In the genomic region with DNA sequence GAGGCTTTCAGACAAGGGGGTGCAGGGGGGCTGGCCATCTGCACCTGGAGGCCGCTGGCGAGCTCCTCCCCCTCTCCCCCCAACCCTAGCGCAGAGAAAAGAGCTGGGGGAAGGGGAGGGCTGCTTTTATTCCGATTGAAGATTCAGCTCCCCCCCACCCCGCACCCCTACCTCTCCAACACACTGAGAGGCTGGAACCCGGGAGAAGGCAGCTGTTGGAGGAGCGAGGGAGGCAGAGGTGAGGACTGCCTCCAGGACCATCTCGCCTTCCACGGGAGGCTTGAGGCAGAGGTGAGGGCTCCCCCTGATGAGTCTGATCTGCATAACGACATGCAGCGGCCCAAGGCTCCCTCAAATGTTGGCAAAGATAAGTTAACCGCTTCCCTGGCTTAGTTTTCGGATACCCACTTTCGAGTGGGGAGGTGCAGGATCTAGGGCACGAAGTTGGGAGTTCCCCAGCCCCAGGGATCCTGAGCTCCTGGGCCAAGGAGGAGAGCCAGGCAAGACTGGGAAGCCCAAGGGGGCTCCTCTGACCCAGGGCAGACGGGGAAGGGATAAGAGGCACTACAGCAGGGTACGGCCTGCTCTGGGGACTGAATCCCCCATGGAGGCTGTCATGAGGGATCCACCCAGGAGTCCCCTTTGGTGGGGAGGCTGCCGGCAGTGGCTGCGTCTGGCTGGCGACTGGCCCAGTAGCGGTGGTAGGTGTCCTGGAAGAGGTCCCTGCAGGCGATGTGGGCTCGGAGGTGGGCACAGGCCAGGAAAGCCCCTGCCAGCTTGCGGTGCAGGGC, we compare ENCODE assay signal across 8 cellular contexts. TPM values are rescaled to one million over a fixed set of nuclear protein-coding genes. Genes with fewer than 3 reads are reported as not detected.
DNase-seq lines count a peak whose midpoint lies in the region; ATAC-seq and TF ChIP-seq lines count a peak whose summit lies in the region.

No MANE protein-coding gene starts in this region.

- peak overlapping the region; percentile 89 for H3K4me3 Mint-ChIP-seq in activated T-cell treated with anti-CD3 and anti-CD28 coated beads, Interleukin-2, amount 50 U/mL, for 4 hours
- peak overlapping the region in 4 of 5 donors; percentile 18 to 56 (median 49) for H3K4me3 Mint-ChIP-seq in immature natural killer cell

- no peak for TF ChIP-seq EP300 in upper lobe of left lung (IDR thresholded peaks at IDR 0.05)

- H3K4me1 ChIP-seq in heart right ventricle: peaks cover 0 to 45% (median 31%) of the 10 kb centered on the region in 9 donors
- peaks cover 17 to 31% (median 23%) of the 10 kb centered on the region in 4 donors for H3K4me1 ChIP-seq in upper lobe of left lung

- peak in 2 of 8 donors; percentile 4 for ATAC-seq in heart right ventricle
- no peak for ATAC-seq in left cardiac atrium
- ATAC-seq in activated T-cell treated with anti-CD3 and anti-CD28 coated beads, Interleukin-2, amount 50 U/mL, for 4 hours: no peak
- ATAC-seq in upper lobe of left lung (ENCODE audit: low FRiP score in 2 of 2): no peak
- no peak for ATAC-seq in GM18861 (IDR thresholded peaks at IDR 0.05; ENCODE audit: unreplicated experiment)

- H3K27me3 ChIP-seq in heart right ventricle (no peaks in the 10 kb centered on the region), upper lobe of left lung (no peaks in the 10 kb centered on the region)

- intact Hi-C loops in heart right ventricle (cut with DNase I): no loop called here
- intact Hi-C loops in left cardiac atrium (cut with DNase I): no loop called here

- H3K4me3 ChIP-seq in heart right ventricle: peak overlapping the region in 8 of 10 donors; percentile 51 to 82 (median 70)
- H3K4me3 ChIP-seq in upper lobe of left lung: peak overlapping the region in 3 of 4 donors; percentile 74 to 83 (median 78)

- H3K36me3 ChIP-seq in heart right ventricle (peaks cover 0 to 44% (median 11%) of the 10 kb centered on the region in 9 donors), upper lobe of left lung (peaks cover 0 to 40% (median 15%) of the 10 kb centered on the region in 4 donors)

- DNase-seq in heart right ventricle (no peak), left cardiac atrium (no peak), immature natural killer cell (no peak), upper lobe of left lung (peak in 1 of 2 donors; percentile 78), Ammon's horn (ENCODE audit: low spot score) (no peak), GM19238 (ENCODE audit: insufficient read length, low spot score) (no peak)
- no peak for DNase-seq in activated T-cell treated with anti-CD3 and anti-CD28 coated beads, Interleukin-2, amount 50 U/mL, for 4 hours

- H3K9me3 ChIP-seq in heart right ventricle: no peaks in the 10 kb centered on the region
- H3K9me3 ChIP-seq in upper lobe of left lung: no peaks in the 10 kb centered on the region

- no peaks in the 10 kb centered on the region for H3K9me3 Mint-ChIP-seq in activated T-cell treated with anti-CD3 and anti-CD28 coated beads, Interleukin-2, amount 50 U/mL, for 4 hours
- no peaks in the 10 kb centered on the region for H3K9me3 Mint-ChIP-seq in immature natural killer cell

- H3K4me1 Mint-ChIP-seq in activated T-cell treated with anti-CD3 and anti-CD28 coated beads, Interleukin-2, amount 50 U/mL, for 4 hours (ENCODE audit: low read depth): peaks cover 4% of the 10 kb centered on the region
- H3K4me1 Mint-ChIP-seq in immature natural killer cell: peaks cover 3 to 5% of the 10 kb centered on the region in 2 donors

- TF ChIP-seq POLR2A in upper lobe of left lung (IDR thresholded peaks at IDR 0.05): no peak

- TF ChIP-seq CTCF in heart right ventricle (IDR thresholded peaks at IDR 0.05) (no peak), upper lobe of left lung (IDR thresholded peaks at IDR 0.05) (no peak)

- H3K27ac ChIP-seq in heart right ventricle (peak overlapping the region in 9 of 10 donors; percentile 83 to 91 (median 87)), upper lobe of left lung (peak overlapping the region; percentile 73 to 93 (median 91))

- no peaks in the 10 kb centered on the region for H3K36me3 Mint-ChIP-seq in activated T-cell treated with anti-CD3 and anti-CD28 coated beads, Interleukin-2, amount 50 U/mL, for 4 hours (ENCODE audit: insufficient read depth)
- no peaks in the 10 kb centered on the region for H3K36me3 Mint-ChIP-seq in immature natural killer cell

- 76 to 78% methylated on average over 23 to 24 of the region's 24 CpGs for WGBS in heart right ventricle, 2 donors
- 72 to 83% methylated on average over 5 to 19 of the region's 24 CpGs for WGBS in upper lobe of left lung, 2 donors

- no peaks in the 10 kb centered on the region for H3K27me3 Mint-ChIP-seq in activated T-cell treated with anti-CD3 and anti-CD28 coated beads, Interleukin-2, amount 50 U/mL, for 4 hours (ENCODE audit: low read depth)
- peaks cover 1 to 3% (median 3%) of the 10 kb centered on the region in 3 donors for H3K27me3 Mint-ChIP-seq in immature natural killer cell (ENCODE audit: low read depth in 3 of 3)

- H3K27ac Mint-ChIP-seq in immature natural killer cell: peak overlapping the region in 5 of 6 donors; percentile 25 to 93 (median 40)

RNA-seq across cellular contexts. Expression of gene NUMBL, which starts 1.2 kb away (rescaled TPM):
- total RNA-seq in heart right ventricle (10 to 100 TPM in 5 of 10 donors, 1 to 10 TPM in 5; 7.1 to 15.3 (median 10.0) TPM), left cardiac atrium (10 to 100 TPM; 17.6 to 24.6 TPM), upper lobe of left lung (100 to 1,000 TPM in 1 of 6 donors, 10 to 100 TPM in 5; 18.0 to 133 (median 23.8) TPM)
- polyA plus RNA-seq in heart right ventricle (10 to 100 TPM; 11.2 to 14.0 TPM), immature natural killer cell (1 to 10 TPM in 2 of 3 donors, not detected in 1; 1.3 to 1.7 TPM)
- total RNA-seq in activated T-cell treated with anti-CD3 and anti-CD28 coated beads, Interleukin-2, amount 50 U/mL, for 4 hours: 10 to 100 TPM; 13.8 to 17.1 (median 16.7) TPM

RNA-seq across cellular contexts. Expression of gene COQ8B, which starts 25.1 kb away (rescaled TPM):
- total RNA-seq in heart right ventricle: 10 to 100 TPM; 17.9 to 34.3 (median 27.3) TPM
- 10 to 100 TPM; 26.3 to 34.4 TPM for polyA plus RNA-seq in heart right ventricle
- 10 to 100 TPM; 20.1 to 32.0 TPM for total RNA-seq in left cardiac atrium
- 10 to 100 TPM; 18.7 to 21.3 (median 18.9) TPM for total RNA-seq in activated T-cell treated with anti-CD3 and anti-CD28 coated beads, Interleukin-2, amount 50 U/mL, for 4 hours
- polyA plus RNA-seq in immature natural killer cell: 10 to 100 TPM; 18.3 to 23.5 (median 20.8) TPM
- 100 to 1,000 TPM in 2 of 6 donors, 10 to 100 TPM in 4; 46.2 to 142 (median 65.4) TPM for total RNA-seq in upper lobe of left lung

RNA-seq across cellular contexts. Expression of gene ITPKC, which starts 25.3 kb away (rescaled TPM):
- 10 to 100 TPM in 3 of 10 donors, 1 to 10 TPM in 7; 6.2 to 15.3 (median 9.1) TPM for total RNA-seq in heart right ventricle
- 10 to 100 TPM; 16.8 to 17.3 TPM for polyA plus RNA-seq in heart right ventricle
- 10 to 100 TPM; 12.4 to 17.6 TPM for total RNA-seq in left cardiac atrium
- 1 to 10 TPM; 6.9 to 8.2 (median 8.2) TPM for total RNA-seq in activated T-cell treated with anti-CD3 and anti-CD28 coated beads, Interleukin-2, amount 50 U/mL, for 4 hours
- polyA plus RNA-seq in immature natural killer cell: 1 to 10 TPM; 3.8 to 8.1 (median 4.5) TPM
- total RNA-seq in upper lobe of left lung: 10 to 100 TPM; 38.4 to 76.0 (median 55.2) TPM

RNA-seq across cellular contexts. Expression of gene ACTMAP, which starts 58.7 kb away (rescaled TPM):
- total RNA-seq in heart right ventricle: 10 to 100 TPM in 2 of 10 donors, 1 to 10 TPM in 8; 5.3 to 11.4 (median 8.4) TPM
- polyA plus RNA-seq in heart right ventricle: 10 to 100 TPM in 1 of 2 donors, 1 to 10 TPM in 1; 3.6 to 12.8 TPM
- 1 to 10 TPM; 4.2 to 6.2 TPM for total RNA-seq in left cardiac atrium
- 10 to 100 TPM in 1 of 3 donors, 1 to 10 TPM in 2; 7.4 to 11.4 (median 7.7) TPM for total RNA-seq in activated T-cell treated with anti-CD3 and anti-CD28 coated beads, Interleukin-2, amount 50 U/mL, for 4 hours
- 1 to 10 TPM in 2 of 3 donors, not detected in 1; 3.1 to 6.2 TPM for polyA plus RNA-seq in immature natural killer cell
- 10 to 100 TPM; 16.0 to 28.4 (median 21.5) TPM for total RNA-seq in upper lobe of left lung

RNA-seq across cellular contexts. Expression of gene SNRPA, which starts 59.4 kb away (rescaled TPM):
- total RNA-seq in heart right ventricle (10 to 100 TPM; 24.0 to 40.6 (median 34.4) TPM), left cardiac atrium (10 to 100 TPM; 23.1 to 34.9 TPM), upper lobe of left lung (10 to 100 TPM; 32.4 to 90.1 (median 55.3) TPM)
- polyA plus RNA-seq in heart right ventricle (10 to 100 TPM; 35.3 to 36.7 TPM), immature natural killer cell (10 to 100 TPM; 28.9 to 78.7 (median 39.2) TPM)
- 100 to 1,000 TPM; 213 to 234 (median 219) TPM for total RNA-seq in activated T-cell treated with anti-CD3 and anti-CD28 coated beads, Interleukin-2, amount 50 U/mL, for 4 hours
